In the genomic region with DNA sequence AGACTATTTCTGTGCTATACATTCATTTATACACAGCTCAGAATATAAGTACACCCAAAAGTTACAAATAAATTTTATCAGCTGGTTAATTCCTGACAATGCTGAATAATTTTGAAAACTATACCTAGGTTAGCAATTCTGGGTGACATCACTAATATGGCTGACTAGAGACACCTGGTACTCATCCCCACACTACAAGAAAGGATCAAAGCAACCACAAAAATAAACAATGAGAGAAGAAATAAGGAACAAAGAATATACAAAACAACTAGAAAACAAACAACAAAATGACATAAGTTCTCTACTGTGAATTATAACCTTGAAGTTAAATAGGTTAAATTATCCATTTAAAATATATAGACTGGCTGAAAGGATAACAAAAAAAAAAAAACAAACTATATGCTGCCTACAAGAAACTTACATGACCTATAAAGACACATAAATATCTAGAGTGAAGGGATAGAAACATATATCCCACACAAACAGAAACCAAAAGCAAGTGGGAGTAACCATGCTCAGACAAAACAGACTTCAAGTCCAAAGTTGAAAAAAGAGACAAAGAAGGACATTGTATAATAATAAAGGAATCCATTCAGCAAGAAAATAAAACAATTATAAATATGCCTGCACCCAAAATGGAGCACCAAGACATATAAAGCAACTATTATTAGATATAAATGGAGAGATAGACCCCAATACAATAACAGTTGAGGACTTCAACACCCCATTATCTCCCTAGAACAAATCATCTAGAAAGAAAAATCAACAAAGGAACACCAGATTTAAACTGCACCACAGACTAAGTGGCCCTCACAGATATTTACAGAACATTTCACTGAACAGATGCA, we compare ENCODE assay signal across 14 cellular contexts. TPM values are rescaled to one million over a fixed set of nuclear protein-coding genes. Genes with fewer than 3 reads are reported as not detected.
DNase-seq lines count a peak whose midpoint lies in the region; ATAC-seq and TF ChIP-seq lines count a peak whose summit lies in the region.
"Had no signal": no experiment of that assay in that cellular context is flagged by ENCODE, and none has a peak within 500 bp of the region (broad histone marks: within the 10 kb centered on the region; RNA-seq: fewer than 3 reads in every experiment).

No MANE protein-coding gene starts in this region.

- no peak for TF ChIP-seq CTCF in colonic mucosa (IDR thresholded peaks at IDR 0.05)

- ATAC-seq in GM18499 (IDR thresholded peaks at IDR 0.05; ENCODE audit: insufficient read depth, unreplicated experiment) (peak; percentile 67), GM21360 (IDR thresholded peaks at IDR 0.05; ENCODE audit: unreplicated experiment) (peak; percentile 75), HG02981 (IDR thresholded peaks at IDR 0.05; ENCODE audit: unreplicated experiment) (peak; percentile 58), T-helper 17 cell (no peak)
- ATAC-seq: esophagus mucosa, Panc1 had no signal

- no peaks in the 10 kb centered on the region for H3K36me3 ChIP-seq in colonic mucosa

- H3K4me3 ChIP-seq in colonic mucosa, result no peak overlapping the region
- H3K4me3 ChIP-seq: smooth muscle cell had no signal

- no peak overlapping the region for H3K4me3 Mint-ChIP-seq in T-helper 17 cell
- H3K4me3 Mint-ChIP-seq: immature natural killer cell had no signal

- intact Hi-C loops in colonic mucosa (cut with DNase I), result no loop called here

- in situ Hi-C loops in SK-MEL-5 (cut with HindIII; ENCODE audit: low pct_unique_long_range_greater_than_20kb, low sequenced_read_pairs), result no loop called here

- H3K27ac ChIP-seq in colonic mucosa, result no peak overlapping the region

- no peaks in the 10 kb centered on the region for H3K27me3 Mint-ChIP-seq in T-helper 17 cell

- no peak overlapping the region for H3K27ac Mint-ChIP-seq in T-helper 17 cell
- H3K27ac Mint-ChIP-seq: immature natural killer cell had no signal

- H3K9me3 ChIP-seq in colonic mucosa (no peaks in the 10 kb centered on the region), T-helper 17 cell (ENCODE audit: control insufficient read depth, low read length, poor library complexity, severe bottlenecking) (no peaks in the 10 kb centered on the region)

- H3K36me3 Mint-ChIP-seq in T-helper 17 cell (ENCODE audit: low read depth), result peaks cover 3% of the 10 kb centered on the region

- no peaks in the 10 kb centered on the region for H3K4me1 Mint-ChIP-seq in T-helper 17 cell
- H3K4me1 Mint-ChIP-seq: immature natural killer cell had no signal

- H3K9ac ChIP-seq in colonic mucosa (ENCODE audit: low read depth in 2 of 2, low read length in 2 of 2), result no peak overlapping the region

- DNase-seq in SK-MEL-5 (ENCODE audit: low read depth, low spot score) (peak; percentile 36), colonic mucosa (no peak), HT-29 (ENCODE audit: low spot score) (no peak), T-helper 17 cell (no peak), NOMO-1 (lab: John Stamatoyannopoulos, UW; ENCODE audit: unreplicated experiment in 2 of 2) (no peak)
- DNase-seq: immature natural killer cell; NCI-H1417 treated with DMSO at 0.1 percent for 48 hours; stimulated activated CD8-positive, alpha-beta memory T cell treated with anti-CD3 and anti-CD28 coated beads, Interleukin-4, amount 100 ng/mL, for 48 hours had no signal

- no peaks in the 10 kb centered on the region for H3K27me3 ChIP-seq in colonic mucosa

- H3K4me1 ChIP-seq in colonic mucosa, result no peaks in the 10 kb centered on the region

RNA-seq across cellular contexts. Expression of a gene that starts 57.8 kb away (rescaled TPM):
- 0.03 TPM in 1 of 2 replicates, not detected in the other for total RNA-seq in SK-MEL-5 (2014; rRNA removed; shearing (Covaris generic))
- polyA plus RNA-seq in SK-MEL-5 (2015; cell fraction: cytosol; rRNA removed), result not detected in 2 replicates
- 0.09 TPM in 1 of 2 replicates, not detected in the other for polyA plus RNA-seq in SK-MEL-5 (2015; cell fraction: nucleus; rRNA removed)
- total RNA-seq in colonic mucosa, result under 1 TPM in 1 of 2 donors, not detected in 1; 0.08 TPM
- total RNA-seq in HT-29 (2014; rRNA removed; shearing (Covaris generic)), result not detected in 2 replicates
- under 1 TPM; 0.45 to 0.47 TPM for total RNA-seq in T-helper 17 cell
